Comparison of ENCODE assay signal across 32 cellular contexts in genomic region chr12:66744956-66745383, GRCh38.
DNase-seq lines count a peak whose midpoint lies in the region; ATAC-seq and TF ChIP-seq lines count a peak whose summit lies in the region.
"Had no signal": no experiment of that assay in that cellular context is flagged by ENCODE, and none has a peak within 500 bp of the region (broad histone marks: within the 10 kb centered on the region; RNA-seq: fewer than 3 reads in every experiment).

No MANE protein-coding gene starts in this region.

- peaks cover 15% of the 10 kb centered on the region for H3K4me1 Mint-ChIP-seq in GM23338

- no peaks in the 10 kb centered on the region for H3K36me3 Mint-ChIP-seq in GM23338 (ENCODE audit: low read depth)
- H3K36me3 Mint-ChIP-seq: CD14-positive monocyte; natural killer cell treated with Interleukin-12 subunit alpha and Interleukin-12 subunit beta and Interleukin-15 and Interleukin-18, amount 100 ng/mL, for 72 hours had no signal

- TF ChIP-seq CTCF in C4-2B (conservative IDR thresholded peaks at IDR 0.05) = peak; percentile 16
- TF ChIP-seq CTCF in GM23338 (conservative IDR thresholded peaks at IDR 0.05; ENCODE audit: low read depth in 2 of 2) = peak in 1 of 2 experiments; percentile 17; a peak in 1 of 4 replicates
- no peak for TF ChIP-seq CTCF in hepatocyte (IDR thresholded peaks at IDR 0.05; ENCODE audit: poor library complexity)
- no peak for TF ChIP-seq CTCF in WERI-Rb-1 (IDR thresholded peaks at IDR 0.05; ENCODE audit: low read depth, low read length)

- no peaks in the 10 kb centered on the region for H3K36me3 ChIP-seq in GM23338 (ENCODE audit: insufficient read depth)
- no peaks in the 10 kb centered on the region for H3K36me3 ChIP-seq in hepatocyte (replicated peaks; ENCODE audit: insufficient read depth, low read depth)
- H3K36me3 ChIP-seq in WERI-Rb-1 = no peaks in the 10 kb centered on the region
- H3K36me3 ChIP-seq: ascending aorta, heart left ventricle, lower lobe of right lung, stomach, transverse colon had no signal

- H3K9me2 ChIP-seq in GM23338 (ENCODE audit: insufficient read depth) (no peaks in the 10 kb centered on the region), hepatocyte (replicated peaks; ENCODE audit: insufficient read depth) (no peaks in the 10 kb centered on the region)

- no peak overlapping the region for H3K27ac ChIP-seq in C4-2B
- H3K27ac ChIP-seq in GM23338 (ENCODE audit: low read depth) = no peak overlapping the region
- no peak overlapping the region for H3K27ac ChIP-seq in hepatocyte
- no peak overlapping the region for H3K27ac ChIP-seq in WERI-Rb-1
- H3K27ac ChIP-seq: ascending aorta, heart left ventricle, lower lobe of right lung, RWPE1, stomach, transverse colon had no signal

- H3K9me3 ChIP-seq in hepatocyte (ENCODE audit: low read depth) (no peaks in the 10 kb centered on the region), WERI-Rb-1 (ENCODE audit: severe bottlenecking) (no peaks in the 10 kb centered on the region)
- H3K9me3 ChIP-seq: ascending aorta, heart left ventricle, lower lobe of right lung, mucosa of descending colon, stomach, transverse colon had no signal

- H3K4me3 Mint-ChIP-seq in GM23338 = no peak overlapping the region
- H3K4me3 Mint-ChIP-seq: activated naive CD8-positive, alpha-beta T cell treated with anti-CD3 and anti-CD28 coated beads, Interleukin-2, amount 10 ng/mL, durations not matched to agents 7 days and 5 days; CD14-positive monocyte; effector memory CD8-positive, alpha-beta T cell; natural killer cell treated with Interleukin-12 subunit alpha and Interleukin-12 subunit beta and Interleukin-15 and Interleukin-18, amount 100 ng/mL, for 72 hours; T-helper 17 cell had no signal

- no peaks in the 10 kb centered on the region for H3K9me3 Mint-ChIP-seq in GM23338

- H3K27me3 Mint-ChIP-seq in GM23338 (ENCODE audit: insufficient read depth, low read depth, poor library complexity) = no peaks in the 10 kb centered on the region

- H2AFZ ChIP-seq in GM23338 (no peak overlapping the region), hepatocyte (no peak overlapping the region)

- H3K4me3 ChIP-seq in GM23338 (no peak overlapping the region), hepatocyte (no peak overlapping the region), WERI-Rb-1 (ENCODE audit: low read depth, low read length) (no peak overlapping the region)
- H3K4me3 ChIP-seq: ascending aorta, heart left ventricle, lower lobe of right lung, mucosa of descending colon, stomach, transverse colon had no signal

- WGBS in hepatocyte (ENCODE audit: low lambda C conversion rate, missing lambda C conversion rate) = 28% methylated on average over 3 of the region's 3 CpGs

- ATAC-seq in GM23338 = no peak
- no peak for ATAC-seq in GM21423 (IDR thresholded peaks at IDR 0.05; ENCODE audit: unreplicated experiment)
- ATAC-seq: effector memory CD8-positive, alpha-beta T cell; heart left ventricle; lower lobe of right lung; mucosa of descending colon; natural killer cell treated with Interleukin-12 subunit alpha and Interleukin-12 subunit beta and Interleukin-15 and Interleukin-18, amount 100 ng/mL, for 72 hours; SK-N-SH treated with all-trans-retinoic acid at 6 μM for 48 hours; T-helper 17 cell had no signal

- H3K27me3 ChIP-seq in GM23338 (ENCODE audit: insufficient read depth) (no peaks in the 10 kb centered on the region), hepatocyte (no peaks in the 10 kb centered on the region), WERI-Rb-1 (ENCODE audit: insufficient read depth, low read depth, severe bottlenecking) (no peaks in the 10 kb centered on the region)
- H3K27me3 ChIP-seq: ascending aorta, stomach, transverse colon had no signal

- H4K20me1 ChIP-seq in GM23338 (replicated peaks; ENCODE audit: insufficient read depth) (no peaks in the 10 kb centered on the region), hepatocyte (ENCODE audit: insufficient read depth, poor library complexity, severe bottlenecking) (no peaks in the 10 kb centered on the region)

- H3K4me1 ChIP-seq in GM23338 (ENCODE audit: insufficient read depth) = no peaks in the 10 kb centered on the region
- H3K4me1 ChIP-seq in hepatocyte (ENCODE audit: insufficient read depth) = no peaks in the 10 kb centered on the region
- H3K4me1 ChIP-seq: ascending aorta, heart left ventricle, lower lobe of right lung, stomach, transverse colon had no signal

- no peaks in the 10 kb centered on the region for H3F3A ChIP-seq in GM23338 (replicated peaks; ENCODE audit: low read depth)

- no peaks in the 10 kb centered on the region for H3K79me2 ChIP-seq in GM23338 (replicated peaks; ENCODE audit: insufficient read depth)
- H3K79me2 ChIP-seq in hepatocyte = no peaks in the 10 kb centered on the region

- no peak overlapping the region for H3K27ac Mint-ChIP-seq in GM23338
- H3K27ac Mint-ChIP-seq: activated naive CD8-positive, alpha-beta T cell treated with anti-CD3 and anti-CD28 coated beads, Interleukin-2, amount 10 ng/mL, durations not matched to agents 7 days and 5 days; CD14-positive monocyte; effector memory CD8-positive, alpha-beta T cell; natural killer cell treated with Interleukin-12 subunit alpha and Interleukin-12 subunit beta and Interleukin-15 and Interleukin-18, amount 100 ng/mL, for 72 hours; T-helper 17 cell had no signal

- DNase-seq in GM23338 (ENCODE audit: low spot score) (peak; percentile 29), NCI-H146 treated with DMSO at 0.1 percent for 48 hours (lab: John Stamatoyannopoulos, UW; ENCODE audit: unreplicated experiment) (peak; percentile 85), hepatocyte (ENCODE audit: low spot score) (peak; percentile 9), WERI-Rb-1 (no peak)
- DNase-seq in stimulated activated CD4-positive, alpha-beta T cell treated with anti-CD3 and anti-CD28 coated beads, Interleukin-4, amount 100 ng/mL, for 24 hours = no peak
- DNase-seq: activated CD4-positive, alpha-beta T cell treated with anti-CD3 and anti-CD28 coated beads for 48 hours; activated effector memory CD4-positive, alpha-beta T cell treated with anti-CD3 and anti-CD28 coated beads, Interleukin-2, amount 50 U/mL, for 16 hours; activated naive CD8-positive, alpha-beta T cell treated with anti-CD3 and anti-CD28 coated beads, Interleukin-2, amount 10 ng/mL, durations not matched to agents 7 days and 5 days; activated T-cell treated with anti-CD3 and anti-CD28 coated beads, Interleukin-2, amount 50 U/mL, for 1 hour; Calu3; caudate nucleus; cortex of kidney; effector memory CD8-positive, alpha-beta T cell; heart left ventricle; lower lobe of right lung; MM.1S; mucosa of descending colon; NCI-H1694; NCI-H524 treated with DMSO at 0.1 percent for 48 hours; retina; small intestine; stimulated activated CD4-positive, alpha-beta T cell treated with anti-CD3 and anti-CD28 coated beads, Interleukin-1b, Interleukin-23, amount 100 ng/mL, for 48 hours; stomach; T-helper 17 cell; transverse colon had no signal

- H3K4me2 ChIP-seq in GM23338 (no peak overlapping the region), hepatocyte (no peak overlapping the region)

TF ChIP-seq in GM23338, 12 proteins besides CTCF, POLR2A, EP300 and RAD21 (continues in another document):
- TF ChIP-seq EZH2phosphoT487 (IDR thresholded peaks at IDR 0.05; ENCODE audit: unreplicated experiment) (no peak), CREB1 (CRISPR knock-in tag; IDR thresholded peaks at IDR 0.05; ENCODE audit: low read depth) (no peak), ZNF114 (CRISPR knock-in tag; IDR thresholded peaks at IDR 0.05) (no peak), JUNB (IDR thresholded peaks at IDR 0.05; ENCODE audit: unreplicated experiment) (no peak), ZNF331 (CRISPR knock-in tag; IDR thresholded peaks at IDR 0.05; ENCODE audit: low read depth) (no peak), EZH2 (IDR thresholded peaks at IDR 0.05; ENCODE audit: low read depth, unreplicated experiment) (no peak), STAT1 (IDR thresholded peaks at IDR 0.05; ENCODE audit: unreplicated experiment) (no peak), POLR2AphosphoS5 (IDR thresholded peaks at IDR 0.05; ENCODE audit: low read depth) (no peak)

Comparison
In these comparisons a context has a peak if more than half of its experiments do, and no peak if none do; other contexts are left out.
1. DNase-seq: peak in GM23338 (single experiment), NCI-H146 treated with DMSO at 0.1 percent for 48 hours (single experiment) and hepatocyte (single experiment); none in stimulated activated CD4-positive, alpha-beta T cell treated with anti-CD3 and anti-CD28 coated beads, Interleukin-4, amount 100 ng/mL, for 24 hours (single experiment) and WERI-Rb-1 (single experiment).